15 cellular contexts compared by ENCODE assay signal in genomic region chr11:18770479-18771125, GRCh38. TPM values are rescaled to one million over a fixed set of nuclear protein-coding genes. Genes with fewer than 3 reads are reported as not detected.
"Had no signal": no experiment of that assay in that cellular context is flagged by ENCODE, and none has a peak within 500 bp of the region (broad histone marks: within the 10 kb centered on the region; RNA-seq: fewer than 3 reads in every experiment).

No MANE protein-coding gene starts in this region.

- H3K27ac Mint-ChIP-seq: activated CD4-positive, alpha-beta memory T cell treated with anti-CD3 and anti-CD28 coated beads, Interleukin-2, amount 10 ng/mL, durations not matched to agents 7 days and 5 days; immature natural killer cell; T-helper 1 cell treated with Interleukin-12 subunit alpha and Interleukin-12 subunit beta and Interleukin-4 antibody, amounts not matched to agents 30 μg/mL and 1 μg/mL, for 36 hours had no signal

- H3K36me3 Mint-ChIP-seq: activated naive CD4-positive, alpha-beta T cell treated with anti-CD3 and anti-CD28 coated beads, Interleukin-2, amount 50 U/mL, for 72 hours; immature natural killer cell had no signal

- ATAC-seq: activated naive CD4-positive, alpha-beta T cell treated with anti-CD3 and anti-CD28 coated beads, Interleukin-2, amount 50 U/mL, for 72 hours; activated T-cell treated with anti-CD3 and anti-CD28 coated beads, Interleukin-2, amount 50 U/mL, for 4 hours; sciatic nerve had no signal

- H3K9me3 Mint-ChIP-seq: activated CD4-positive, alpha-beta memory T cell treated with anti-CD3 and anti-CD28 coated beads, Interleukin-2, amount 10 ng/mL, durations not matched to agents 7 days and 5 days; activated naive CD4-positive, alpha-beta T cell treated with anti-CD3 and anti-CD28 coated beads, Interleukin-2, amount 50 U/mL, for 72 hours; activated T-cell treated with anti-CD3 and anti-CD28 coated beads, Interleukin-2, amount 50 U/mL, for 4 hours; T-helper 1 cell treated with Interleukin-12 subunit alpha and Interleukin-12 subunit beta and Interleukin-4 antibody, amounts not matched to agents 30 μg/mL and 1 μg/mL, for 36 hours had no signal

- H3K4me3 Mint-ChIP-seq: activated CD4-positive, alpha-beta memory T cell treated with anti-CD3 and anti-CD28 coated beads, Interleukin-2, amount 10 ng/mL, durations not matched to agents 7 days and 5 days; activated T-cell treated with anti-CD3 and anti-CD28 coated beads, Interleukin-2, amount 50 U/mL, for 4 hours; immature natural killer cell; T-helper 1 cell treated with Interleukin-12 subunit alpha and Interleukin-12 subunit beta and Interleukin-4 antibody, amounts not matched to agents 30 μg/mL and 1 μg/mL, for 36 hours had no signal

- H3K4me1 Mint-ChIP-seq: immature natural killer cell had no signal

- DNase-seq: activated CD4-positive, alpha-beta memory T cell treated with anti-CD3 and anti-CD28 coated beads, Interleukin-2, amount 10 ng/mL, durations not matched to agents 7 days and 5 days; activated CD4-positive, alpha-beta T cell treated with anti-CD3 and anti-CD28 coated beads for 4 hours; activated effector memory CD4-positive, alpha-beta T cell treated with anti-CD3 and anti-CD28 coated beads, Interleukin-2, amount 50 U/mL, for 16 hours; activated T-cell treated with anti-CD3 and anti-CD28 coated beads, Interleukin-2, amount 50 U/mL, for 4 hours; brain microvascular endothelial cell; cortex of kidney; effector CD8-positive, alpha-beta T cell; immature natural killer cell; pancreas; stomach had no signal

RNA-seq across cellular contexts. Expression of gene PTPN5, which starts 21.0 kb away (rescaled TPM):
- total RNA-seq: activated CD4-positive, alpha-beta memory T cell treated with anti-CD3 and anti-CD28 coated beads, Interleukin-2, amount 10 ng/mL, durations not matched to agents 7 days and 5 days; activated naive CD4-positive, alpha-beta T cell treated with anti-CD3 and anti-CD28 coated beads, Interleukin-2, amount 50 U/mL, for 72 hours; activated T-cell treated with anti-CD3 and anti-CD28 coated beads, Interleukin-2, amount 50 U/mL, for 4 hours; lung microvascular endothelial cell had no signal
- polyA plus RNA-seq: immature natural killer cell had no signal

RNA-seq across cellular contexts. Expression of gene IGSF22, which starts 44.6 kb away (rescaled TPM):
- total RNA-seq: frontal cortex had no signal
